ENCODE assay signal across 15 cellular contexts in the genomic region with DNA sequence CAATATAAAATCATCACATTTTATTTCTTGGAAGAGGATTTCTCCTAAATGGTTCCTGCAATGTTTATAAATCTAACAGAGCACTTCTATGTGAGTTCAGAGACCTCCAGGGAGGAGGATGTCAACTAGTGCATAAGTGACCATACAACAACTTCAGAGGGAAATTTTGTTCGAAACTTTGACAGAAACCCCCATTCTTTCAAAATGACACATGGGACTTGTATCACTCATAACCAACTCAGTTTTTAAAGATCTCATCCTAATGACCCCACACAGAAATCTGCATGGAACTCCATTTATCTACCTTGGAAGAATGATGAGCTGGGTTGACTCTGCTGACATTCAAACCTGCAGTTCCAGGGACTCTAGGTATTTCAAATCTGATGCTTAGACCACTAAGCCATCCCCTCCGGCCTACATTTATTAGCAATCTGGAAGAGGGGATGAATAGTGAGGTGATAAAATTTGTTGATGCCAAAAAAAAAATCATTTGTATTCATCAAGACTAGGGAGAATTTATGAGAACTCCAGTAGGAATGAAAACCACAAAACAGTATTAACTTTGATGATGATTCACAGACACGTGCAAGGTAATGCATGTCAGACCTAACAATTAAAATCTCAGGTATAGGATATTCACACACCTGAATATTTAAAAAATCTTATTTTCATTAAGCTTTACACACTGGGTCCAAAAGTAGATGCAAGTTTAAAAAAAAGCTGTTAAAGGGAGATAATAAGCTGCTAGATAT.
DNase-seq lines count a peak whose midpoint lies in the region; ATAC-seq and TF ChIP-seq lines count a peak whose summit lies in the region.
"Had no signal": no experiment of that assay in that cellular context is flagged by ENCODE, and none has a peak within 500 bp of the region (broad histone marks: within the 10 kb centered on the region; RNA-seq: fewer than 3 reads in every experiment).

No MANE protein-coding gene starts in this region.

- TF ChIP-seq CTCF in WTC11 (IDR thresholded peaks at IDR 0.05) = no peak

- no peak for DNase-seq in stimulated activated effector memory CD8-positive, alpha-beta T cell treated with anti-CD3 and anti-CD28 coated beads, Interleukin-12 subunit alpha, Interleukin-12 subunit beta, amount 100 ng/mL, for 72 hours (ENCODE audit: low spot score in 2 of 2)
- DNase-seq in GM19238 (ENCODE audit: insufficient read length, low spot score) (no peak), WTC11 (ENCODE audit: low spot score) (no peak), SIG-M5 (lab: John Stamatoyannopoulos, UW) (no peak)
- DNase-seq: activated CD4-positive, alpha-beta T cell treated with anti-CD3 and anti-CD28 coated beads, Interleukin-2, amount 10 ng/mL, durations not matched to agents 7 days and 5 days; activated gamma-delta T cell treated with Interleukin-2 at 50 U/mL for 16 hours; brain microvascular endothelial cell; CD8-positive, alpha-beta T cell; endodermal cell; GDM1; head of caudate nucleus; left ventricle myocardium inferior had no signal

- no peak overlapping the region for H3K4me3 Mint-ChIP-seq in stimulated activated effector memory CD8-positive, alpha-beta T cell treated with anti-CD3 and anti-CD28 coated beads, Interleukin-12 subunit alpha, Interleukin-12 subunit beta, amount 100 ng/mL, for 72 hours
- no peak overlapping the region for H3K4me3 Mint-ChIP-seq in WTC11
- H3K4me3 Mint-ChIP-seq: activated CD4-positive, alpha-beta T cell treated with anti-CD3 and anti-CD28 coated beads, Interleukin-2, amount 10 ng/mL, durations not matched to agents 7 days and 5 days; CD8-positive, alpha-beta T cell; endodermal cell had no signal

- H3K36me3 Mint-ChIP-seq in stimulated activated effector memory CD8-positive, alpha-beta T cell treated with anti-CD3 and anti-CD28 coated beads, Interleukin-12 subunit alpha, Interleukin-12 subunit beta, amount 100 ng/mL, for 72 hours = peaks cover 68% of the 10 kb centered on the region
- H3K36me3 Mint-ChIP-seq in WTC11 = peaks cover 2% of the 10 kb centered on the region; the same call in 1 of the 2 replicates

- H3K4me1 Mint-ChIP-seq in stimulated activated effector memory CD8-positive, alpha-beta T cell treated with anti-CD3 and anti-CD28 coated beads, Interleukin-12 subunit alpha, Interleukin-12 subunit beta, amount 100 ng/mL, for 72 hours = peaks cover 5% of the 10 kb centered on the region
- no peaks in the 10 kb centered on the region for H3K4me1 Mint-ChIP-seq in WTC11
- H3K4me1 Mint-ChIP-seq: activated CD4-positive, alpha-beta T cell treated with anti-CD3 and anti-CD28 coated beads, Interleukin-2, amount 10 ng/mL, durations not matched to agents 7 days and 5 days had no signal

- H3K27ac Mint-ChIP-seq in stimulated activated effector memory CD8-positive, alpha-beta T cell treated with anti-CD3 and anti-CD28 coated beads, Interleukin-12 subunit alpha, Interleukin-12 subunit beta, amount 100 ng/mL, for 72 hours = no peak overlapping the region
- H3K27ac Mint-ChIP-seq in WTC11 = no peak overlapping the region
- H3K27ac Mint-ChIP-seq: activated CD4-positive, alpha-beta T cell treated with anti-CD3 and anti-CD28 coated beads, Interleukin-2, amount 10 ng/mL, durations not matched to agents 7 days and 5 days; CD8-positive, alpha-beta T cell; endodermal cell had no signal

- H3K9me3 Mint-ChIP-seq in stimulated activated effector memory CD8-positive, alpha-beta T cell treated with anti-CD3 and anti-CD28 coated beads, Interleukin-12 subunit alpha, Interleukin-12 subunit beta, amount 100 ng/mL, for 72 hours = no peaks in the 10 kb centered on the region
- H3K9me3 Mint-ChIP-seq in WTC11 = no peaks in the 10 kb centered on the region
- H3K9me3 Mint-ChIP-seq: activated CD4-positive, alpha-beta T cell treated with anti-CD3 and anti-CD28 coated beads, Interleukin-2, amount 10 ng/mL, durations not matched to agents 7 days and 5 days; CD8-positive, alpha-beta T cell; endodermal cell had no signal

- H3K27me3 Mint-ChIP-seq in WTC11 (ENCODE audit: low read depth) = no peaks in the 10 kb centered on the region
- H3K27me3 Mint-ChIP-seq: activated CD4-positive, alpha-beta T cell treated with anti-CD3 and anti-CD28 coated beads, Interleukin-2, amount 10 ng/mL, durations not matched to agents 7 days and 5 days had no signal

- peak; percentile 94 for ATAC-seq in GM19023 (IDR thresholded peaks at IDR 0.05; ENCODE audit: unreplicated experiment)
- ATAC-seq in GM21717 (IDR thresholded peaks at IDR 0.05; ENCODE audit: unreplicated experiment) = peak; percentile 84
- ATAC-seq in HG03196 (IDR thresholded peaks at IDR 0.05; ENCODE audit: unreplicated experiment) = peak; percentile 73
- ATAC-seq in stimulated activated effector memory CD8-positive, alpha-beta T cell treated with anti-CD3 and anti-CD28 coated beads, Interleukin-12 subunit alpha, Interleukin-12 subunit beta, amount 100 ng/mL, for 72 hours = peak; percentile 67
- no peak for ATAC-seq in WTC11
- ATAC-seq: CD8-positive, alpha-beta T cell had no signal

- CTCF ChIA-PET in WTC11 (lab: Charles Lee) = no interaction called here

- POLR2A ChIA-PET in WTC11 (lab: Charles Lee) = no interaction called here

TF ChIP-seq in WTC11, 78 proteins besides CTCF, POLR2A, EP300 and RAD21:
- no peak for TF ChIP-seq ETV6 (CRISPR knock-in tag; IDR thresholded peaks at IDR 0.05)
- TF ChIP-seq, protein P1, sequence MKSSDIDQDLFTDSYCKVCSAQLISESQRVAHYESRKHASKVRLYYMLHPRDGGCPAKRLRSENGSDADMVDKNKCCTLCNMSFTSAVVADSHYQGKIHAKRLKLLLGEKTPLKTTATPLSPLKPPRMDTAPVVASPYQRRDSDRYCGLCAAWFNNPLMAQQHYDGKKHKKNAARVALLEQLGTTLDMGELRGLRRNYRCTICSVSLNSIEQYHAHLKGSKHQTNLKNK (CRISPR knock-in tag; IDR thresholded peaks at IDR 0.05) = no peak
- no peak for TF ChIP-seq ATF6 (CRISPR knock-in tag; IDR thresholded peaks at IDR 0.05)
- no peak for TF ChIP-seq ZNF138 (CRISPR knock-in tag; conservative IDR thresholded peaks at IDR 0.05)
- no peak for TF ChIP-seq NFATC4 (CRISPR knock-in tag; IDR thresholded peaks at IDR 0.05)
- TF ChIP-seq, protein P2, sequence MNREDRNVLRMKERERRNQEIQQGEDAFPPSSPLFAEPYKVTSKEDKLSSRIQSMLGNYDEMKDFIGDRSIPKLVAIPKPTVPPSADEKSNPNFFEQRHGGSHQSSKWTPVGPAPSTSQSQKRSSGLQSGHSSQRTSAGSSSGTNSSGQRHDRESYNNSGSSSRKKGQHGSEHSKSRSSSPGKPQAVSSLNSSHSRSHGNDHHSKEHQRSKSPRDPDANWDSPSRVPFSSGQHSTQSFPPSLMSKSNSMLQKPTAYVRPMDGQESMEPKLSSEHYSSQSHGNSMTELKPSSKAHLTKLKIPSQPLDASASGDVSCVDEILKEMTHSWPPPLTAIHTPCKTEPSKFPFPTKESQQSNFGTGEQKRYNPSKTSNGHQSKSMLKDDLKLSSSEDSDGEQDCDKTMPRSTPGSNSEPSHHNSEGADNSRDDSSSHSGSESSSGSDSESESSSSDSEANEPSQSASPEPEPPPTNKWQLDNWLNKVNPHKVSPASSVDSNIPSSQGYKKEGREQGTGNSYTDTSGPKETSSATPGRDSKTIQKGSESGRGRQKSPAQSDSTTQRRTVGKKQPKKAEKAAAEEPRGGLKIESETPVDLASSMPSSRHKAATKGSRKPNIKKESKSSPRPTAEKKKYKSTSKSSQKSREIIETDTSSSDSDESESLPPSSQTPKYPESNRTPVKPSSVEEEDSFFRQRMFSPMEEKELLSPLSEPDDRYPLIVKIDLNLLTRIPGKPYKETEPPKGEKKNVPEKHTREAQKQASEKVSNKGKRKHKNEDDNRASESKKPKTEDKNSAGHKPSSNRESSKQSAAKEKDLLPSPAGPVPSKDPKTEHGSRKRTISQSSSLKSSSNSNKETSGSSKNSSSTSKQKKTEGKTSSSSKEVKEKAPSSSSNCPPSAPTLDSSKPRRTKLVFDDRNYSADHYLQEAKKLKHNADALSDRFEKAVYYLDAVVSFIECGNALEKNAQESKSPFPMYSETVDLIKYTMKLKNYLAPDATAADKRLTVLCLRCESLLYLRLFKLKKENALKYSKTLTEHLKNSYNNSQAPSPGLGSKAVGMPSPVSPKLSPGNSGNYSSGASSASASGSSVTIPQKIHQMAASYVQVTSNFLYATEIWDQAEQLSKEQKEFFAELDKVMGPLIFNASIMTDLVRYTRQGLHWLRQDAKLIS (CRISPR knock-in tag; IDR thresholded peaks at IDR 0.05; ENCODE audit: borderline replicate concordance) = no peak
- TF ChIP-seq ATF1 (CRISPR knock-in tag; IDR thresholded peaks at IDR 0.05) = no peak
- no peak for TF ChIP-seq OVOL2 (CRISPR knock-in tag; IDR thresholded peaks at IDR 0.05; ENCODE audit: borderline replicate concordance)
